18 cellular contexts compared by ENCODE assay signal in the genomic region with DNA sequence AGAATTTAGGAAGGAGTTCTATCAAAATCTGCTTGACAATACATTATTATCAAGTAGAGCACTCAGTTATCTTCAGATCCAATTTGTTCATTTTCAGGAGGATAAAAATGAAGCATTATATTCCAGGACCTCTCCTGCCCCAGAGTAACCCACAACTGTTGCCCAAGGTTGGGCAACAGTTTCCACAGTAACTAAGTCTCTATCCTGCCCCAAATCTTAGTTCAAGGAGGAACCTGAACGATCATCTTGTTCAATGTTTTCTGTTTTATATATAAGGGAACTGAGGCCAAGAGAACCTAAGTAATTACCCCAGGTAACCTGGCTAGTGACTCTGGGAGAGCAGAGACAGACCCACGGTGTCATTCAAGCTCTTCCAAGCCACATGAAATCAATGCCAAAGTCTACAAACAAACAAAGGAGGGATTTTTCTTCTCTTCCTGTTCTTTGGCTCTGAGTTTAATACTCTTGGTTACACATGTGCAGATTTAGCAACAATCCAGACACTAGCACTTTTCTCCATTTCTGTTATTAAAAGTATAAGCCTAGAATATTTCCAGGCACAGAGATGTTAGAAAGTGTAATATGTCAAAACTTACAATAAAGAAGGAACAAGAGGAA.
A peak's percentile ranks its signal among the peaks of the same experiment; 100 is the strongest.
DNase-seq lines count a peak whose midpoint lies in the region; ATAC-seq lines count a peak whose summit lies in the region.
"Had no signal": no experiment of that assay in that cellular context is flagged by ENCODE, and none has a peak within 500 bp of the region (broad histone marks: within the 10 kb centered on the region; RNA-seq: fewer than 3 reads in every experiment).

No MANE protein-coding gene starts in this region.

- H3K9me3 Mint-ChIP-seq in activated naive CD8-positive, alpha-beta T cell treated with anti-CD3 and anti-CD28 coated beads, Interleukin-2, amount 50 U/mL, for 24 hours: peaks cover 21% of the 10 kb centered on the region

- peak overlapping the region; percentile 61 for H3K27ac Mint-ChIP-seq in activated naive CD8-positive, alpha-beta T cell treated with anti-CD3 and anti-CD28 coated beads, Interleukin-2, amount 50 U/mL, for 24 hours
- H3K27ac Mint-ChIP-seq: CD4-positive, alpha-beta memory T cell had no signal

- H3K36me3 Mint-ChIP-seq in activated naive CD8-positive, alpha-beta T cell treated with anti-CD3 and anti-CD28 coated beads, Interleukin-2, amount 50 U/mL, for 24 hours (ENCODE audit: low read depth): peaks cover 64% of the 10 kb centered on the region

- peak; percentile 23 for DNase-seq in NCI-H2029 treated with DMSO at 0.1 percent for 48 hours (lab: John Stamatoyannopoulos, UW)
- DNase-seq in NCI-H2029 (lab: John Stamatoyannopoulos, UW): no peak
- DNase-seq in AG20443 (ENCODE audit: low spot score): peak; percentile 18
- DNase-seq in activated naive CD8-positive, alpha-beta T cell treated with anti-CD3 and anti-CD28 coated beads, Interleukin-2, amount 50 U/mL, for 24 hours: no peak
- DNase-seq in left lobe of liver (ENCODE audit: low spot score): no peak
- no peak for DNase-seq in posterior vena cava (ENCODE audit: low spot score)
- no peak for DNase-seq in hippocampal formation (lab: John Stamatoyannopoulos, UW)
- DNase-seq: activated CD4-positive, CD25-positive, alpha-beta regulatory T cell; CD4-positive, alpha-beta memory T cell; GOT3; head of caudate nucleus; midbrain; NCI-H187; NCI-H526 treated with DMSO at 0.1 percent for 48 hours; stimulated activated CD4-positive, alpha-beta T cell treated with anti-CD3 and anti-CD28 coated beads, Interleukin-4, amount 100 ng/mL, for 4 hours; transverse colon had no signal

- no peak for ATAC-seq in activated naive CD8-positive, alpha-beta T cell treated with anti-CD3 and anti-CD28 coated beads, Interleukin-2, amount 50 U/mL, for 24 hours
- ATAC-seq in left lobe of liver (peak; percentile 91), GM18907 (IDR thresholded peaks at IDR 0.05; ENCODE audit: unreplicated experiment) (no peak)
- ATAC-seq: A549 had no signal

- intact Hi-C loops in posterior vena cava (cut with DNase I): no loop called here

- no peak overlapping the region for H3K4me3 Mint-ChIP-seq in activated naive CD8-positive, alpha-beta T cell treated with anti-CD3 and anti-CD28 coated beads, Interleukin-2, amount 50 U/mL, for 24 hours
- H3K4me3 Mint-ChIP-seq: CD4-positive, alpha-beta memory T cell had no signal

- H3K4me1 Mint-ChIP-seq in activated naive CD8-positive, alpha-beta T cell treated with anti-CD3 and anti-CD28 coated beads, Interleukin-2, amount 50 U/mL, for 24 hours: peaks cover 54% of the 10 kb centered on the region
- H3K4me1 Mint-ChIP-seq: CD4-positive, alpha-beta memory T cell had no signal

- H3K27me3 Mint-ChIP-seq in activated naive CD8-positive, alpha-beta T cell treated with anti-CD3 and anti-CD28 coated beads, Interleukin-2, amount 50 U/mL, for 24 hours: no peaks in the 10 kb centered on the region
- H3K27me3 Mint-ChIP-seq: CD4-positive, alpha-beta memory T cell had no signal

Comparison
In these comparisons a context has a peak if more than half of its experiments do, and no peak if none do; other contexts are left out.
1. DNase-seq: peak in NCI-H2029 treated with DMSO at 0.1 percent for 48 hours (single experiment) and AG20443 (single experiment); none in NCI-H2029 (single experiment), activated naive CD8-positive, alpha-beta T cell treated with anti-CD3 and anti-CD28 coated beads, Interleukin-2, amount 50 U/mL, for 24 hours (single experiment), left lobe of liver (single experiment), posterior vena cava (single experiment) and hippocampal formation (0 of 2).